In the genomic region with DNA sequence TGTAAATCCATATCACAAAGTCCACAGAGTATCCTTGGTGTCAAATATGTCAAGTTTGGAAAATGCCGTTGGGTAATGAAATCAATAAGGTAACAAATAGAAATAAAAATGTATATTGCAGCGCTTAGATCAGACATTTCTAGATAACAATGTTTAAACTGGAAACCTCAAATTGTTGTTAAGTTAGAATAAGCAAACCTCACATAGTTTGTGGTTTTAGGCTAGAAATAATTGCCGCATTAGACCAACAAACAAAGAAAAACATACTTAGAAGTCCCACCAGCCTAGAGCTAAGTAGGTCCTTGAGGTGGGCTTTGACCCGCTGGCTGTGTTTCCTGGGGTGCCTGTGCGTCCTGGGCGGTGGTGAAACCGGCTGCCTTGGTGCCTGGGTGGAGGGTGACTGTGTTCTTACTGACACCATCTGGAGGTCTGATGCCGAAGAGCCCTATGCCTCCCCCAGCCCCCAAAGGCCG, we compare ENCODE assay signal across 1 cellular context.
TF ChIP-seq lines count a peak whose summit lies in the region.

No MANE protein-coding gene starts in this region.

TF ChIP-seq in GM23338, 12 proteins besides CTCF, POLR2A, EP300 and RAD21 (continued from another document):
- TF ChIP-seq, protein P1, sequence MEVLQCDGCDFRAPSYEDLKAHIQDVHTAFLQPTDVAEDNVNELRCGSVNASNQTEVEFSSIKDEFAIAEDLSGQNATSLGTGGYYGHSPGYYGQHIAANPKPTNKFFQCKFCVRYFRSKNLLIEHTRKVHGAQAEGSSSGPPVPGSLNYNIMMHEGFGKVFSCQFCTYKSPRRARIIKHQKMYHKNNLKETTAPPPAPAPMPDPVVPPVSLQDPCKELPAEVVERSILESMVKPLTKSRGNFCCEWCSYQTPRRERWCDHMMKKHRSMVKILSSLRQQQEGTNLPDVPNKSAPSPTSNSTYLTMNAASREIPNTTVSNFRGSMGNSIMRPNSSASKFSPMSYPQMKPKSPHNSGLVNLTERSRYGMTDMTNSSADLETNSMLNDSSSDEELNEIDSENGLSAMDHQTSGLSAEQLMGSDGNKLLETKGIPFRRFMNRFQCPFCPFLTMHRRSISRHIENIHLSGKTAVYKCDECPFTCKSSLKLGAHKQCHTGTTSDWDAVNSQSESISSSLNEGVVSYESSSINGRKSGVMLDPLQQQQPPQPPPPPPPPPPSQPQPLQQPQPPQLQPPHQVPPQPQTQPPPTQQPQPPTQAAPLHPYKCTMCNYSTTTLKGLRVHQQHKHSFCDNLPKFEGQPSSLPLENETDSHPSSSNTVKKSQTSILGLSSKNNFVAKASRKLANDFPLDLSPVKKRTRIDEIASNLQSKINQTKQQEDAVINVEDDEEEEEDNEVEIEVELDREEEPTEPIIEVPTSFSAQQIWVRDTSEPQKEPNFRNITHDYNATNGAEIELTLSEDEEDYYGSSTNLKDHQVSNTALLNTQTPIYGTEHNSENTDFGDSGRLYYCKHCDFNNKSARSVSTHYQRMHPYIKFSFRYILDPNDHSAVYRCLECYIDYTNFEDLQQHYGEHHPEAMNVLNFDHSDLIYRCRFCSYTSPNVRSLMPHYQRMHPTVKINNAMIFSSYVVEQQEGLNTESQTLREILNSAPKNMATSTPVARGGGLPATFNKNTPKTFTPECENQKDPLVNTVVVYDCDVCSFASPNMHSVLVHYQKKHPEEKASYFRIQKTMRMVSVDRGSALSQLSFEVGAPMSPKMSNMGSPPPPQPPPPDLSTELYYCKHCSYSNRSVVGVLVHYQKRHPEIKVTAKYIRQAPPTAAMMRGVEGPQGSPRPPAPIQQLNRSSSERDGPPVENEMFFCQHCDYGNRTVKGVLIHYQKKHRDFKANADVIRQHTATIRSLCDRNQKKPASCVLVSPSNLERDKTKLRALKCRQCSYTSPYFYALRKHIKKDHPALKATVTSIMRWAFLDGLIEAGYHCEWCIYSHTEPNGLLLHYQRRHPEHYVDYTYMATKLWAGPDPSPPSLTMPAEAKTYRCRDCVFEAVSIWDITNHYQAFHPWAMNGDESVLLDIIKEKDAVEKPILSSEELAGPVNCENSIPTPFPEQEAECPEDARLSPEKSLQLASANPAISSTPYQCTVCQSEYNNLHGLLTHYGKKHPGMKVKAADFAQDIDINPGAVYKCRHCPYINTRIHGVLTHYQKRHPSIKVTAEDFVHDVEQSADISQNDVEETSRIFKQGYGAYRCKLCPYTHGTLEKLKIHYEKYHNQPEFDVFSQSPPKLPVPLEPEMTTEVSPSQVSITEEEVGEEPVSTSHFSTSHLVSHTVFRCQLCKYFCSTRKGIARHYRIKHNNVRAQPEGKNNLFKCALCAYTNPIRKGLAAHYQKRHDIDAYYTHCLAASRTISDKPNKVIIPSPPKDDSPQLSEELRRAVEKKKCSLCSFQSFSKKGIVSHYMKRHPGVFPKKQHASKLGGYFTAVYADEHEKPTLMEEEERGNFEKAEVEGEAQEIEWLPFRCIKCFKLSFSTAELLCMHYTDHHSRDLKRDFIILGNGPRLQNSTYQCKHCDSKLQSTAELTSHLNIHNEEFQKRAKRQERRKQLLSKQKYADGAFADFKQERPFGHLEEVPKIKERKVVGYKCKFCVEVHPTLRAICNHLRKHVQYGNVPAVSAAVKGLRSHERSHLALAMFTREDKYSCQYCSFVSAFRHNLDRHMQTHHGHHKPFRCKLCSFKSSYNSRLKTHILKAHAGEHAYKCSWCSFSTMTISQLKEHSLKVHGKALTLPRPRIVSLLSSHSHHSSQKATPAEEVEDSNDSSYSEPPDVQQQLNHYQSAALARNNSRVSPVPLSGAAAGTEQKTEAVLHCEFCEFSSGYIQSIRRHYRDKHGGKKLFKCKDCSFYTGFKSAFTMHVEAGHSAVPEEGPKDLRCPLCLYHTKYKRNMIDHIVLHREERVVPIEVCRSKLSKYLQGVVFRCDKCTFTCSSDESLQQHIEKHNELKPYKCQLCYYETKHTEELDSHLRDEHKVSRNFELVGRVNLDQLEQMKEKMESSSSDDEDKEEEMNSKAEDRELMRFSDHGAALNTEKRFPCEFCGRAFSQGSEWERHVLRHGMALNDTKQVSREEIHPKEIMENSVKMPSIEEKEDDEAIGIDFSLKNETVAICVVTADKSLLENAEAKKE (CRISPR knock-in tag; IDR thresholded peaks at IDR 0.05): no peak
- no peak for TF ChIP-seq EZH2phosphoT487 (IDR thresholded peaks at IDR 0.05; ENCODE audit: unreplicated experiment)
- no peak for TF ChIP-seq ZNF114 (CRISPR knock-in tag; IDR thresholded peaks at IDR 0.05)
- TF ChIP-seq STAT1 (IDR thresholded peaks at IDR 0.05; ENCODE audit: unreplicated experiment): no peak
- no peak for TF ChIP-seq POLR2AphosphoS5 (IDR thresholded peaks at IDR 0.05; ENCODE audit: low read depth)
- no peak for TF ChIP-seq CREB1 (CRISPR knock-in tag; IDR thresholded peaks at IDR 0.05; ENCODE audit: low read depth)
- TF ChIP-seq EZH2 (IDR thresholded peaks at IDR 0.05; ENCODE audit: low read depth, unreplicated experiment): no peak
- no peak for TF ChIP-seq JUNB (IDR thresholded peaks at IDR 0.05; ENCODE audit: unreplicated experiment)
- TF ChIP-seq ZNF331 (CRISPR knock-in tag; IDR thresholded peaks at IDR 0.05; ENCODE audit: low read depth): no peak
TF ChIP-seq in GM23338: peak in this region for 0.
